In the genomic region with DNA sequence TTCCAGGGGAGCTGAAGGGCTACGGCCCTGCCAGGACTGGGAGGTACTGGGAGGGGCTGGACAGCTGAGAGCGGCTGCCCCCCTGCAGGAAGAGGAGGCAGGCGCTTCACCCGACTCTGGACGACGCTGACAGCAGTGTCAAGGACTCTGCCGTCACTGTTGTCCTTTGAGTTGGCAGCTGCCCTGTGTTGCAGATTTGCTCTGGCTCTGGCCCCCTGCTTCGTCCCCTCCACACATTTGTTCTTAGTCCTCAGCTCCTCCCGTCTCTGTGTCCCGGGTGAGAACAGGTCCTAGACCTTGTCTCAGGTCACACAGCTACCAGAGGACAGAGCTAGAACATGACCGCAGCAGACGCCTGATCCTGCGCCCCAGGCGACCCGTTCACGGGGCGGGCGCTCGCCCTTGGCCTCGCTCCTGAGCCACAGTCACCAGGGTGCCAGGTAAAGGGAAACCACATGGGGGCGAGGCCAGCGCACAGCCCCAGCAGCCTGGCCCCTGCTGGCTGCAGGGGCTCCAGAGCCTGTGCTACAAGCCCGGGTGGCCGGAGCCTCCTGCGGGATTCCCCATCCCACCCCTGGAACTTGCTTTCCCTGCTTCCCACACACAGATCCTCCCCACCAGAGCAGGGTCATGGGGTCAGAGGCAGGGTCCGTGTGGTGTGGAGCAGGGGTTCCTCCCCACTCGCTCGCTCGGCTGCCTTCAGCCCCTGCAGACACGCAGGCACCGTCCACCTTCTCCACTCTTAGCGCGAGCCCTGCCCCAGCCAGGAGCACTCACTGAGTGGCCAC, we compare ENCODE assay signal across 13 cellular contexts. TPM values are rescaled to one million over a fixed set of nuclear protein-coding genes. Genes with fewer than 3 reads are reported as not detected.
DNase-seq lines count a peak whose midpoint lies in the region; ATAC-seq, FAIRE-seq and TF ChIP-seq lines count a peak whose summit lies in the region.
"Had no signal": no experiment of that assay in that cellular context is flagged by ENCODE, and none has a peak within 500 bp of the region (broad histone marks: within the 10 kb centered on the region; RNA-seq: fewer than 3 reads in every experiment).

No MANE protein-coding gene starts in this region.

- H2BK120ac ChIP-seq in H1 (replicated peaks; ENCODE audit: low read depth, low read length): no peak overlapping the region

- H2AFZ ChIP-seq in KMS-11 (ENCODE audit: low read depth) (no peak overlapping the region), H1 (ENCODE audit: low read length) (no peak overlapping the region), MM.1S (ENCODE audit: low read length) (no peak overlapping the region)

- no peak overlapping the region for H4K91ac ChIP-seq in H1 (replicated peaks; ENCODE audit: insufficient read length, low read length)

- H2BK20ac ChIP-seq in H1 (ENCODE audit: low read length): no peak overlapping the region

- H3K56ac ChIP-seq in H1 (replicated peaks; ENCODE audit: insufficient read length, low read depth, low read length): no peak overlapping the region

- H2AK5ac ChIP-seq in H1 (ENCODE audit: low read depth, low read length): peak overlapping the region; percentile 8; the same call in 1 of the 2 replicates

- no peak overlapping the region for H2BK5ac ChIP-seq in H1 (ENCODE audit: low read depth, low read length)

- H4K5ac ChIP-seq in H1 (ENCODE audit: insufficient read length, low read depth, low read length): no peak overlapping the region

- TF ChIP-seq POLR2A in H1 (IDR thresholded peaks at IDR 0.05; ENCODE audit: control extremely low read depth in 1 of 2, low read depth in 2 of 2, low read length in 2 of 2): no peak
- no peak for TF ChIP-seq POLR2A in vagina (IDR thresholded peaks at IDR 0.05)

- intact Hi-C loops in vagina (cut with DNase I): no loop called here

- POLR2A ChIA-PET in H1 (lab: Charles Lee; ENCODE audit: partially characterized antibody): interaction anchor here (1.5 to 1.9 kb wide), 2 partner anchors 9 to 16 kb away, joined by 3 to 5 read pairs; no protein-coding TSS in a partner anchor

- H3K27me3 Mint-ChIP-seq in natural killer cell treated with Interleukin-12 subunit alpha and Interleukin-12 subunit beta and Interleukin-15 and Interleukin-18, amount 100 ng/mL, for 72 hours: no peaks in the 10 kb centered on the region
- H3K27me3 Mint-ChIP-seq: naive B cell had no signal

- H3K18ac ChIP-seq in H1 (ENCODE audit: extremely low read depth, low read length): peak overlapping the region; percentile 87

- no peak overlapping the region for H3K4ac ChIP-seq in H1 (replicated peaks; ENCODE audit: insufficient read length, low read depth, low read length)

- H3K4me1 Mint-ChIP-seq in natural killer cell treated with Interleukin-12 subunit alpha and Interleukin-12 subunit beta and Interleukin-15 and Interleukin-18, amount 100 ng/mL, for 72 hours (ENCODE audit: low read depth in 2 of 2): peaks cover 25 to 40% of the 10 kb centered on the region in 2 donors

- no peak overlapping the region for H3K23ac ChIP-seq in H1 (ENCODE audit: insufficient read length)

- H3K4me2 ChIP-seq in KMS-11: peak overlapping the region; percentile 55; the same call in 1 of the 2 replicates
- no peak overlapping the region for H3K4me2 ChIP-seq in H1 (ENCODE audit: insufficient read depth in 1 of 2, low read depth in 2 of 2, low read length in 2 of 2)
- no peak overlapping the region for H3K4me2 ChIP-seq in MM.1S (ENCODE audit: low read depth, low read length)

- 0 out of 2 replicates have a peak overlapping the region, but pooled peaks have one; percentile 29 for H2BK15ac ChIP-seq in H1 (ENCODE audit: low read length)

- H4K20me1 ChIP-seq in KMS-11 (ENCODE audit: insufficient read depth) (peaks cover 8% of the 10 kb centered on the region; the same call in 1 of the 2 replicates), H1 (replicated peaks in 1 of 2; ENCODE audit: control insufficient read depth in 1 of 2, insufficient read depth in 2 of 2, low read length in 2 of 2) (peaks cover 0 to under 1% of the 10 kb centered on the region in 2 experiments), MM.1S (ENCODE audit: insufficient read depth, low read length) (peaks cover 11% of the 10 kb centered on the region)

- H3K27ac ChIP-seq in KMS-11 (peak overlapping the region; percentile 25; the same call in 1 of the 2 replicates), H1 (ENCODE audit: low read depth, low read length) (no peak overlapping the region), vagina (no peak overlapping the region), MM.1S (ENCODE audit: low read length) (no peak overlapping the region)
- H3K27ac ChIP-seq: brain microvascular endothelial cell had no signal

- peak in 1 of 2 donors; percentile 22 for ATAC-seq in natural killer cell treated with Interleukin-12 subunit alpha and Interleukin-12 subunit beta and Interleukin-15 and Interleukin-18, amount 100 ng/mL, for 72 hours
- ATAC-seq in HG02610 (IDR thresholded peaks at IDR 0.05; ENCODE audit: unreplicated experiment): no peak

- peaks cover 16% of the 10 kb centered on the region for H3K4me1 ChIP-seq in BE2C
- peaks cover 39% of the 10 kb centered on the region for H3K4me1 ChIP-seq in KMS-11 (ENCODE audit: low read depth, poor library complexity, severe bottlenecking)
- peaks cover 0 to 6% (median 4%) of the 10 kb centered on the region in 4 experiments; a peak in 4 of 7 replicates for H3K4me1 ChIP-seq in H1 (replicated peaks in 1 of 4; ENCODE audit: control insufficient read depth in 3 of 4, insufficient read depth in 4 of 4, low read length in 3 of 4)
- H3K4me1 ChIP-seq in vagina: no peaks in the 10 kb centered on the region
- H3K4me1 ChIP-seq in MM.1S (ENCODE audit: low read length): no peaks in the 10 kb centered on the region

- H3K23me2 ChIP-seq in H1 (ENCODE audit: low read depth, low read length): no peaks in the 10 kb centered on the region

- no peak overlapping the region for H3K14ac ChIP-seq in H1 (ENCODE audit: insufficient read length)

- H3K9me3 ChIP-seq in BE2C: no peaks in the 10 kb centered on the region
- H3K9me3 ChIP-seq in H1 (ENCODE audit: insufficient read depth in 2 of 2, low read depth in 1 of 2, low read length in 1 of 2): no peaks in the 10 kb centered on the region
- no peaks in the 10 kb centered on the region for H3K9me3 ChIP-seq in vagina
- no peaks in the 10 kb centered on the region for H3K9me3 ChIP-seq in MM.1S (replicated peaks; ENCODE audit: insufficient read depth, low read length)

- H4K8ac ChIP-seq in H1 (ENCODE audit: extremely low read depth, insufficient read depth, low read length): no peak overlapping the region

- 78% methylated on average over 25 of the region's 33 CpGs; no CpG with 5 or more reads in 1 of the 2 experiments for WGBS in H1 (ENCODE audit: extremely low coverage in 1 of 2, insufficient coverage in 1 of 2, insufficient read length in 1 of 2, insufficient replicate concordance in 2 of 2, low coverage in 1 of 2, low lambda C conversion rate in 2 of 2, missing lambda C conversion rate in 1 of 2), 2 experiments

- H3F3A ChIP-seq in MM.1S (ENCODE audit: insufficient read depth, low read length): no peaks in the 10 kb centered on the region

- CTCF ChIA-PET in H1 (lab: Charles Lee; ENCODE audit: partially characterized antibody): interaction anchor here (0.5 to 2.2 kb wide), 10 partner anchors 8 to 747 kb away, joined by 3 to 8 read pairs (median 3); no protein-coding TSS in a partner anchor

- H3K79me2 ChIP-seq in KMS-11 (ENCODE audit: insufficient read depth, low read depth): peaks cover 31% of the 10 kb centered on the region; the same call in 1 of the 2 replicates
- H3K79me2 ChIP-seq in H1 (ENCODE audit: control insufficient read depth in 1 of 2, insufficient read depth in 2 of 2, low read length in 2 of 2): no peaks in the 10 kb centered on the region
- peaks cover 88% of the 10 kb centered on the region for H3K79me2 ChIP-seq in MM.1S (ENCODE audit: low read length)

- no peak for FAIRE-seq in H1 (lab: Jason Lieb, UNC)

- H3K9ac ChIP-seq in KMS-11: no peak overlapping the region
- no peak overlapping the region for H3K9ac ChIP-seq in H1 (replicated peaks in 1 of 4; ENCODE audit: extremely low read depth in 1 of 4, low read depth in 3 of 4, low read length in 3 of 4)
- H3K9ac ChIP-seq in MM.1S (ENCODE audit: low read length): no peak overlapping the region

- H3K36me3 ChIP-seq in BE2C: no peaks in the 10 kb centered on the region
- H3K36me3 ChIP-seq in KMS-11 (ENCODE audit: insufficient read depth): no peaks in the 10 kb centered on the region
- no peaks in the 10 kb centered on the region for H3K36me3 ChIP-seq in H1 (ENCODE audit: control insufficient read depth in 2 of 4, insufficient read depth in 4 of 4, low read length in 3 of 4)
- no peaks in the 10 kb centered on the region for H3K36me3 ChIP-seq in vagina
- no peaks in the 10 kb centered on the region for H3K36me3 ChIP-seq in MM.1S (replicated peaks; ENCODE audit: insufficient read depth, low read length)
- H3K36me3 ChIP-seq: brain microvascular endothelial cell had no signal

- H3K27ac Mint-ChIP-seq in natural killer cell treated with Interleukin-12 subunit alpha and Interleukin-12 subunit beta and Interleukin-15 and Interleukin-18, amount 100 ng/mL, for 72 hours: peak overlapping the region in 1 of 2 donors; percentile 53
- H3K27ac Mint-ChIP-seq: T-helper 2 cell treated with Interferon-gamma antibody and Interleukin-4, amounts not matched to agents 5 μg/mL and 100 μg/mL, for 36 hours had no signal

- DNase-seq in BE2C (peak; percentile 21), H1 (ENCODE audit: low read depth in 1 of 2, low spot score in 2 of 2) (peak in 1 of 2 experiments; percentile 51), vagina (ENCODE audit: extremely low spot score in 2 of 2) (no peak), MM.1S (no peak), HK-2 (ENCODE audit: unreplicated experiment) (no peak)
- no peak for DNase-seq in natural killer cell treated with Interleukin-12 subunit alpha and Interleukin-12 subunit beta and Interleukin-15 and Interleukin-18, amount 100 ng/mL, for 72 hours (ENCODE audit: low spot score)
- DNase-seq: brain microvascular endothelial cell; erythroblast; naive B cell; stimulated activated CD4-positive, alpha-beta T cell treated with anti-CD3 and anti-CD28 coated beads, Interleukin-2, amount 100 ng/mL, for 48 hours had no signal

- no peak overlapping the region for H3K4me3 ChIP-seq in BE2C (ENCODE audit: low read depth, low read length)
- no peak overlapping the region for H3K4me3 ChIP-seq in KMS-11 (IDR thresholded peaks at IDR 0.05; ENCODE audit: insufficient read depth, low read depth, low read length)
- H3K4me3 ChIP-seq in H1 (ENCODE audit: extremely low read depth in 1 of 4, insufficient read depth in 2 of 4, low read depth in 3 of 4, low read length in 4 of 4): no peak overlapping the region
- H3K4me3 ChIP-seq in vagina: no peak overlapping the region
- no peak overlapping the region for H3K4me3 ChIP-seq in MM.1S (ENCODE audit: low read length)

- TF ChIP-seq EP300 in H1 (IDR thresholded peaks at IDR 0.05; ENCODE audit: borderline replicate concordance in 1 of 2, low read depth in 2 of 2, low read length in 2 of 2): no peak

- no peaks in the 10 kb centered on the region for H3K36me3 Mint-ChIP-seq in natural killer cell treated with Interleukin-12 subunit alpha and Interleukin-12 subunit beta and Interleukin-15 and Interleukin-18, amount 100 ng/mL, for 72 hours

- no peaks in the 10 kb centered on the region for H3K9me2 ChIP-seq in MM.1S (replicated peaks; ENCODE audit: insufficient read depth, low read length)

- H3K4me3 Mint-ChIP-seq in natural killer cell treated with Interleukin-12 subunit alpha and Interleukin-12 subunit beta and Interleukin-15 and Interleukin-18, amount 100 ng/mL, for 72 hours: peak overlapping the region; percentile 48
- H3K4me3 Mint-ChIP-seq: T-helper 2 cell treated with Interferon-gamma antibody and Interleukin-4, amounts not matched to agents 5 μg/mL and 100 μg/mL, for 36 hours had no signal

- H3K9me3 Mint-ChIP-seq in natural killer cell treated with Interleukin-12 subunit alpha and Interleukin-12 subunit beta and Interleukin-15 and Interleukin-18, amount 100 ng/mL, for 72 hours: no peaks in the 10 kb centered on the region
- H3K9me3 Mint-ChIP-seq: naive B cell; T-helper 2 cell treated with Interferon-gamma antibody and Interleukin-4, amounts not matched to agents 5 μg/mL and 100 μg/mL, for 36 hours had no signal

- peak; percentile 18; the same call in 1 of the 2 replicates for TF ChIP-seq CTCF in BE2C (IDR thresholded peaks at IDR 0.05; ENCODE audit: low read depth, low read length)
- TF ChIP-seq CTCF in KMS-11 (conservative IDR thresholded peaks at IDR 0.05; ENCODE audit: low read depth, low read length): no peak
- 0 out of 4 replicates have a peak, but pooled peaks of 1 of the 3 experiments have one; percentile 8 for TF ChIP-seq CTCF in H1 (IDR thresholded peaks at IDR 0.05; ENCODE audit: control extremely low read depth in 1 of 3, insufficient read depth in 1 of 3, low read depth in 1 of 3, low read length in 3 of 3)
- no peak for TF ChIP-seq CTCF in vagina (IDR thresholded peaks at IDR 0.05)
- no peak for TF ChIP-seq CTCF in MM.1S (IDR thresholded peaks at IDR 0.05; ENCODE audit: low read length)

- TF ChIP-seq RAD21 in H1 (IDR thresholded peaks at IDR 0.05 in 1 of 2, conservative IDR thresholded peaks at IDR 0.05 in 1 of 2; ENCODE audit: low read depth in 2 of 2, low read length in 2 of 2): no peak

- no peak overlapping the region for H2BK12ac ChIP-seq in H1 (ENCODE audit: low read depth, low read length)

- H3K27me3 ChIP-seq in BE2C (no peaks in the 10 kb centered on the region), KMS-11 (ENCODE audit: insufficient read depth, low read depth) (no peaks in the 10 kb centered on the region), H1 (replicated peaks in 1 of 4; ENCODE audit: control insufficient read depth in 3 of 4, extremely low read depth in 1 of 4, insufficient read depth in 3 of 4, low read length in 3 of 4) (no peaks in the 10 kb centered on the region), vagina (no peaks in the 10 kb centered on the region), MM.1S (replicated peaks; ENCODE audit: insufficient read depth, low read length) (no peaks in the 10 kb centered on the region)

- H3K79me1 ChIP-seq in H1 (ENCODE audit: low read depth, low read length): no peaks in the 10 kb centered on the region

RNA-seq across cellular contexts. Expression of gene NPHP4, which starts 10.7 kb away (rescaled TPM):
- polyA plus RNA-seq in BE2C (2012; ENCODE audit: insufficient read depth, insufficient read length, low read depth): 13.0 TPM
- total RNA-seq in H1 (2021; fragmentation: NEBNext Ultra II Directional; extraction: Animal tissue kit (Norgen Biotek cat#: 25700)): 13.6 and 14.0 TPM in 2 replicates
- polyA plus RNA-seq in H1 (2011; rRNA removed): 5.8 and 10.3 TPM in 2 replicates
- polyA plus RNA-seq in H1 (2011; cell fraction: cytosol; rRNA removed): 7.2 TPM
- polyA plus RNA-seq in H1 (2011; cell fraction: nucleus; rRNA removed): 37.6 TPM
- 8.5 to 11.5 TPM (median 11.0 TPM) in 4 replicates for polyA plus RNA-seq in H1 (2012, experiment 1 of 2)
- 5.8 TPM for polyA plus RNA-seq in H1 (2012, experiment 2 of 2)
- 4.3 TPM for polyA plus RNA-seq in H1 (2013, experiment 1 of 2)
- polyA plus RNA-seq in H1 (2013, experiment 2 of 2): 3.9 TPM
- 8.3 and 8.4 TPM in 2 replicates for polyA minus RNA-seq in H1 (2011; rRNA and poly(A)+ RNA removed)
- 8.1 TPM for polyA minus RNA-seq in H1 (2011; cell fraction: cytosol; rRNA and poly(A)+ RNA removed)
- polyA minus RNA-seq in H1 (2011; cell fraction: nucleus; rRNA and poly(A)+ RNA removed): 17.8 TPM
- 10 to 100 TPM; 27.6 to 58.5 TPM for total RNA-seq in natural killer cell treated with Interleukin-12 subunit alpha and Interleukin-12 subunit beta and Interleukin-15 and Interleukin-18, amount 100 ng/mL, for 72 hours
- 11.3 TPM for total RNA-seq in vagina

RNA-seq across cellular contexts. Expression of gene KCNAB2, which starts 42.8 kb away (rescaled TPM):
- 19.1 TPM for polyA plus RNA-seq in BE2C (2012; ENCODE audit: insufficient read depth, insufficient read length, low read depth)
- 7.0 and 7.1 TPM in 2 replicates for total RNA-seq in H1 (2021; fragmentation: NEBNext Ultra II Directional; extraction: Animal tissue kit (Norgen Biotek cat#: 25700))
- polyA plus RNA-seq in H1 (2011; rRNA removed): 4.5 and 6.2 TPM in 2 replicates
- 5.9 TPM for polyA plus RNA-seq in H1 (2011; cell fraction: cytosol; rRNA removed)
- 19.4 TPM for polyA plus RNA-seq in H1 (2011; cell fraction: nucleus; rRNA removed)
- 7.0 to 8.9 TPM (median 7.3 TPM) in 4 replicates for polyA plus RNA-seq in H1 (2012, experiment 1 of 2)
- 5.2 TPM for polyA plus RNA-seq in H1 (2012, experiment 2 of 2)
- polyA plus RNA-seq in H1 (2013, experiment 1 of 2): 2.9 TPM
- 2.9 TPM for polyA plus RNA-seq in H1 (2013, experiment 2 of 2)
- 3.6 and 4.9 TPM in 2 replicates for polyA minus RNA-seq in H1 (2011; rRNA and poly(A)+ RNA removed)
- 5.2 TPM for polyA minus RNA-seq in H1 (2011; cell fraction: cytosol; rRNA and poly(A)+ RNA removed)
- polyA minus RNA-seq in H1 (2011; cell fraction: nucleus; rRNA and poly(A)+ RNA removed): 6.5 TPM
- 100 to 1,000 TPM; 157 to 360 TPM for total RNA-seq in natural killer cell treated with Interleukin-12 subunit alpha and Interleukin-12 subunit beta and Interleukin-15 and Interleukin-18, amount 100 ng/mL, for 72 hours
- 8.8 TPM for total RNA-seq in vagina

Comparison
In these comparisons a context has a peak if more than half of its experiments do, and no peak if none do; other contexts are left out.
1. RNA of gene KCNAB2, which starts 42.8 kb away (total RNA-seq): 157 to 360 TPM in natural killer cell treated with Interleukin-12 subunit alpha and Interleukin-12 subunit beta and Interleukin-15 and Interleukin-18, amount 100 ng/mL, for 72 hours; 8.8 TPM in vagina (single experiment) and 7.0 to 7.1 TPM in H1; every median in the first group is over 10 times any median in the second.